ENCODE assay signal across 8 cellular contexts in genomic region chr1:155253797-155254196, GRCh38. TPM values are rescaled to one million over a fixed set of nuclear protein-coding genes. Genes with fewer than 3 reads are reported as not detected.
DNase-seq lines count a peak whose midpoint lies in the region; ATAC-seq, FAIRE-seq and TF ChIP-seq lines count a peak whose summit lies in the region.

No MANE protein-coding gene starts in this region.

- H3K27ac Mint-ChIP-seq in CD4-positive, alpha-beta T cell, result peak overlapping the region; percentile 49
- peak overlapping the region; percentile 24 to 84 (median 65) for H3K27ac Mint-ChIP-seq in nephron

- H3K27ac ChIP-seq in CD4-positive, alpha-beta T cell (ENCODE audit: low read depth, low read length), result no peak overlapping the region
- H3K27ac ChIP-seq in MM.1S (ENCODE audit: low read length) (no peak overlapping the region), coronary artery (peak overlapping the region; percentile 97 to 99)

- CTCF ChIA-PET in CD4-positive, alpha-beta T cell (lab: Charles Lee), result no interaction called here

- in situ Hi-C loops in GM13977 (cut with MboI; ENCODE audit: low pct_unique_long_range_greater_than_20kb, low sequenced_read_pairs, unreplicated experiment), result loop anchor here (25.0 kb wide), 1 partner anchor 334 kb away; no protein-coding TSS in a partner anchor

- no peak for TF ChIP-seq CTCF in CD4-positive, alpha-beta T cell (IDR thresholded peaks at IDR 0.05)
- no peak for TF ChIP-seq CTCF in MM.1S (IDR thresholded peaks at IDR 0.05; ENCODE audit: low read length)
- no peak for TF ChIP-seq CTCF in coronary artery (IDR thresholded peaks at IDR 0.05)
- TF ChIP-seq CTCF in nephron (IDR thresholded peaks at IDR 0.05; ENCODE audit: unreplicated experiment in 3 of 3), result no peak
- TF ChIP-seq CTCF in GM13977 (IDR thresholded peaks at IDR 0.05; ENCODE audit: extremely low read depth, insufficient read depth, missing control alignments), result no peak

- no peak overlapping the region for H3K4me3 ChIP-seq in MM.1S (ENCODE audit: low read length)
- peak overlapping the region; percentile 92 for H3K4me3 ChIP-seq in coronary artery

- H3K27me3 ChIP-seq in CD4-positive, alpha-beta T cell (ENCODE audit: control insufficient read depth, insufficient read depth, low read length), result no peaks in the 10 kb centered on the region
- no peaks in the 10 kb centered on the region for H3K27me3 ChIP-seq in MM.1S (replicated peaks; ENCODE audit: insufficient read depth, low read length)

- H3K9me2 ChIP-seq in MM.1S (replicated peaks; ENCODE audit: insufficient read depth, low read length), result no peaks in the 10 kb centered on the region

- intact Hi-C loops in CD4-positive, alpha-beta T cell (cut with DNase I, micrococcal nuclease), result loop anchor here in 1 of 2 experiments (2.0 to 10.0 kb wide), 2 partner anchors 19 to 251 kb away; partner anchors contain the start of gene CLK2

- no peaks in the 10 kb centered on the region for H4K20me1 ChIP-seq in MM.1S (ENCODE audit: insufficient read depth, low read length)

- H3K9ac ChIP-seq in MM.1S (ENCODE audit: low read length), result no peak overlapping the region

- H2AFZ ChIP-seq in MM.1S (ENCODE audit: low read length), result no peak overlapping the region

- H3K4me2 ChIP-seq in MM.1S (ENCODE audit: low read depth, low read length), result peak overlapping the region; percentile 95; the same call in 1 of the 2 replicates

- ATAC-seq in CD4-positive, alpha-beta T cell (ENCODE audit: poor library complexity), result no peak

- POLR2A ChIA-PET in CD4-positive, alpha-beta T cell (lab: Charles Lee), result interaction anchor here (5.3 kb wide), 1 partner anchor 67 kb away, joined by 51 read pairs; the partner anchor contains the start of gene RUSC1

- no peak for DNase-seq in CD4-positive, alpha-beta T cell
- DNase-seq in MM.1S, result no peak
- no peak for DNase-seq in coronary artery (ENCODE audit: low spot score)
- DNase-seq in stimulated activated CD4-positive, alpha-beta T cell treated with anti-CD3 and anti-CD28 coated beads, Interleukin-4, amount 100 ng/mL, for 1 hour, result no peak
- no peak for DNase-seq in stimulated activated CD4-positive, alpha-beta T cell treated with anti-CD3 and anti-CD28 coated beads, Interleukin-1b, Interleukin-23, amount 100 ng/mL, for 48 hours
- no peak for DNase-seq in GM13977 (ENCODE audit: low spot score)
- DNase-seq in frontal cortex (ENCODE audit: low spot score in 2 of 2), result no peak

- H3K27me3 Mint-ChIP-seq in CD4-positive, alpha-beta T cell, result no peaks in the 10 kb centered on the region
- H3K27me3 Mint-ChIP-seq in nephron (ENCODE audit: low read depth), result peaks cover 3% of the 10 kb centered on the region

- H3F3A ChIP-seq in MM.1S (ENCODE audit: insufficient read depth, low read length), result peaks cover 15% of the 10 kb centered on the region

- peak overlapping the region; percentile 84 for H3K4me3 Mint-ChIP-seq in CD4-positive, alpha-beta T cell
- H3K4me3 Mint-ChIP-seq in nephron, result peak overlapping the region; percentile 84 to 92 (median 88)

- FAIRE-seq in frontal cortex (lab: Jason Lieb, UNC), result no peak

- peaks cover 26% of the 10 kb centered on the region for H3K36me3 Mint-ChIP-seq in CD4-positive, alpha-beta T cell (ENCODE audit: low read depth)
- H3K36me3 Mint-ChIP-seq in nephron (ENCODE audit: low read depth), result peaks cover 18% of the 10 kb centered on the region

- H3K9me3 Mint-ChIP-seq in CD4-positive, alpha-beta T cell, result no peaks in the 10 kb centered on the region
- H3K9me3 Mint-ChIP-seq in nephron, result no peaks in the 10 kb centered on the region

- H3K9me3 ChIP-seq in CD4-positive, alpha-beta T cell (ENCODE audit: control insufficient read depth, low read length), result no peaks in the 10 kb centered on the region
- no peaks in the 10 kb centered on the region for H3K9me3 ChIP-seq in MM.1S (replicated peaks; ENCODE audit: insufficient read depth, low read length)

- H3K4me1 ChIP-seq in MM.1S (ENCODE audit: low read length), result peaks cover 11% of the 10 kb centered on the region

- H3K4me1 Mint-ChIP-seq in CD4-positive, alpha-beta T cell (ENCODE audit: low read depth), result peaks cover 40% of the 10 kb centered on the region
- peaks cover 36% of the 10 kb centered on the region for H3K4me1 Mint-ChIP-seq in nephron

- H3K79me2 ChIP-seq in MM.1S (ENCODE audit: low read length), result 0 out of 2 replicates have a peak, but pooled peaks cover 8% of the 10 kb centered on the region

- H3K36me3 ChIP-seq in MM.1S (replicated peaks; ENCODE audit: insufficient read depth, low read length), result no peaks in the 10 kb centered on the region

RNA-seq across cellular contexts. Expression of gene ENTREP3, which starts 1.5 kb away (rescaled TPM):
- 1 to 10 TPM; 6.6 to 8.3 TPM for total RNA-seq in CD4-positive, alpha-beta T cell
- total RNA-seq in frontal cortex, result 2.9 TPM

RNA-seq across cellular contexts. Expression of gene SCAMP3, which starts 8.4 kb away (rescaled TPM):
- total RNA-seq in CD4-positive, alpha-beta T cell, result 10 to 100 TPM; 54.8 to 55.6 TPM
- 19.2 TPM for total RNA-seq in frontal cortex

RNA-seq across cellular contexts. Expression of gene CLK2, which starts 19.5 kb away (rescaled TPM):
- total RNA-seq in CD4-positive, alpha-beta T cell, result 10 to 100 TPM; 48.1 to 49.8 TPM
- 25.3 TPM for total RNA-seq in frontal cortex

RNA-seq across cellular contexts. Expression of gene HCN3, which starts 23.5 kb away (rescaled TPM):
- 1 to 10 TPM; 1.3 to 1.8 TPM for total RNA-seq in CD4-positive, alpha-beta T cell
- total RNA-seq in frontal cortex, result 11.8 TPM

RNA-seq across cellular contexts. Expression of gene MTX1, which starts 45.3 kb away (rescaled TPM):
- total RNA-seq in CD4-positive, alpha-beta T cell, result 10 to 100 TPM; 19.9 to 20.7 TPM
- total RNA-seq in frontal cortex, result 13.9 TPM

Comparison
In these comparisons a context has a peak if more than half of its experiments do, and no peak if none do; other contexts are left out.
1. H3K27ac ChIP-seq: peak in coronary artery (2 of 2); none in CD4-positive, alpha-beta T cell (single experiment) and MM.1S (single experiment).